In the genomic region with DNA sequence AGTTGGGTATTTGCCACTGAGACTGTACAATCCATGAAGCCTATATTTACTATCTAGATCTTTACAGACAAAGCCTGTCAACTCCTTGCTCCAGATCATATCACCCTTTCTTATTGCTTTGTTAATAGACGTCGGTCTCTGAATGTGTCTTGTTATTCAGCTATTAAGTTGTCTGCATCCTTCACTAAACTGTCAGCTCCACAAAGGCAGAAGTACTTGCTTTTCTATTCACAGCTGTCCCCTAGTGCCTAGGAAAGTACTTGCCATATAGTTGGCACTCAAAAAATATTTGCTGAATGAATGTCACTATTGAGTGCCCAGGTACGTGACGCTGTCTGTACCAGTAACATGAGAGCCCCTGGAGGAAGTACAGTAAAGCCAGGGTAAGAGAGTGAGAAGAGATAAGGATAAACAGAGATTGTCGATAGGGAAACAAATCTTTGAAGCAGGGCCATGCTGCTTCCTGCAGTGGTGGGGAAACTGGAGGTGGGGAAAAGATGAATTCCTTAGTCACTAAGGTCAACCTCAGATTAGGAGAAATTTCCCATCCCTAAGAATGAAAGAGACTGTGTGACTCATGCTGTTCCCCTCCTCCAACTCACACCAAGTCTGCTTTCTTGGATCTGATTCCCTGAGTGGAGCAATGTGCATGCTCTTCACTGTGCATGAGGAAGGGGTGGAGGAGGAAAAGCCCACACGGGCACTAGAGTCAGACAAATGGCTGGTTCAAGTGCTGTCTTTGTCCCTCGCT, we compare ENCODE assay signal across 7 cellular contexts. TPM values are rescaled to one million over a fixed set of nuclear protein-coding genes. Genes with fewer than 3 reads are reported as not detected.
DNase-seq lines count a peak whose midpoint lies in the region; ATAC-seq and TF ChIP-seq lines count a peak whose summit lies in the region.

No MANE protein-coding gene starts in this region.

- ATAC-seq in lower lobe of right lung (peak; percentile 87 to 89), GM19397 (IDR thresholded peaks at IDR 0.05; ENCODE audit: unreplicated experiment) (no peak), GM21528 (IDR thresholded peaks at IDR 0.05; ENCODE audit: low FRiP score, unreplicated experiment) (no peak)
- ATAC-seq in stimulated activated naive CD8-positive, alpha-beta T cell treated with anti-CD3 and anti-CD28 coated beads, Interleukin-15, Interleukin-2, amounts not matched to agents 100 U/mL and 50 U/mL, for 24 hours, result no peak

- no peaks in the 10 kb centered on the region for H3K36me3 ChIP-seq in lower lobe of right lung
- H3K36me3 ChIP-seq in tibial nerve, result peaks cover 0 to 12% (median 0%) of the 10 kb centered on the region in 3 donors

- peak; percentile 8 to 92 for TF ChIP-seq EP300 in tibial nerve (IDR thresholded peaks at IDR 0.05)

- intact Hi-C loops in lower lobe of right lung (cut with DNase I), result no loop called here

- H3K27ac ChIP-seq in coronary artery (peak overlapping the region; percentile 66 to 90), lower lobe of right lung (peak overlapping the region; percentile 44), tibial nerve (peak overlapping the region; percentile 30 to 87 (median 58))

- H3K9me3 ChIP-seq in lower lobe of right lung (no peaks in the 10 kb centered on the region), tibial nerve (no peaks in the 10 kb centered on the region)

- no peak for TF ChIP-seq POLR2A in tibial nerve (IDR thresholded peaks at IDR 0.05)

- 25 to 35% methylated on average over 7 of the region's 7 CpGs for WGBS in tibial nerve, 2 donors

- H3K27me3 ChIP-seq in lower lobe of right lung (ENCODE audit: low read depth) (no peaks in the 10 kb centered on the region), tibial nerve (no peaks in the 10 kb centered on the region)

- H3K4me3 ChIP-seq in coronary artery (peak overlapping the region; percentile 12), lower lobe of right lung (no peak overlapping the region), tibial nerve (no peak overlapping the region)

- TF ChIP-seq CTCF in coronary artery (IDR thresholded peaks at IDR 0.05) (no peak), lower lobe of right lung (IDR thresholded peaks at IDR 0.05) (no peak), tibial nerve (IDR thresholded peaks at IDR 0.05) (no peak)

- peaks cover 47% of the 10 kb centered on the region for H3K4me1 ChIP-seq in lower lobe of right lung
- H3K4me1 ChIP-seq in tibial nerve, result peaks cover 6 to 71% (median 35%) of the 10 kb centered on the region in 4 donors

- peak; percentile 27 for DNase-seq in LoVo (ENCODE audit: low spot score)
- no peak for DNase-seq in coronary artery (ENCODE audit: low spot score)
- DNase-seq in lower lobe of right lung, result no peak
- DNase-seq in tibial nerve (ENCODE audit: low spot score in 2 of 2), result no peak
- no peak for DNase-seq in stimulated activated naive CD8-positive, alpha-beta T cell treated with anti-CD3 and anti-CD28 coated beads, Interleukin-15, Interleukin-2, amounts not matched to agents 100 U/mL and 50 U/mL, for 24 hours

RNA-seq across cellular contexts. Expression of a gene that starts 36.3 kb away (rescaled TPM):
- 43.5 TPM for total RNA-seq in lower lobe of right lung
- total RNA-seq in tibial nerve, result 10 to 100 TPM; 24.5 to 39.1 (median 35.2) TPM

Comparison
In these comparisons a context has a peak if more than half of its experiments do, and no peak if none do; other contexts are left out.
1. ATAC-seq: peak in lower lobe of right lung (2 of 2); none in GM19397 (single experiment), stimulated activated naive CD8-positive, alpha-beta T cell treated with anti-CD3 and anti-CD28 coated beads, Interleukin-15, Interleukin-2, amounts not matched to agents 100 U/mL and 50 U/mL, for 24 hours (single experiment) and GM21528 (single experiment).
2. Peak in every context shown above with its lines, with median percentiles within 50 percentile points of each other: H3K27ac ChIP-seq.